In the genomic region with DNA sequence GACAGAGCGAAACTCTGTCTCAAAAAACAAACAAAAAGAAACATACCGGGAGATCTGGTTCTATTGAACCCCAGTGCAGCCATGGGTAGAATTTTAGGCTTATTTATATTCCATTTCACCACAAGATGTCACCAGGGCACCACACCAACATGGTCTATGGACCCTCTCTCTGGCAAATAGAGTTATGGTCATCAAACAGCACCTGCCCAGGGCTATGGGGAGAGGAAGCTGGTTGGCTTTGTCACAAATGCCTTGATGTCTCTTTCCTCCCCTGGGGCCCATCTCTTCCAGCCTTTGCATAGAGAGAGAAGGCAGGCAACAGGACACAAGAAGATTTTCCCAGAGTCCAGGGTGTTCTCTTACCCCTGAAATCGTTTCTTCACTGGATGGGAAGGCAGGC, we compare ENCODE assay signal across 12 cellular contexts.
DNase-seq lines count a peak whose midpoint lies in the region; TF ChIP-seq lines count a peak whose summit lies in the region.
"Had no signal": no experiment of that assay in that cellular context is flagged by ENCODE, and none has a peak within 500 bp of the region (broad histone marks: within the 10 kb centered on the region; RNA-seq: fewer than 3 reads in every experiment).

No MANE protein-coding gene starts in this region.

- no peak overlapping the region for H2AFZ ChIP-seq in hepatocyte

- H3K36me3 ChIP-seq in H7 (replicated peaks; ENCODE audit: control insufficient read depth, insufficient read depth, low read length) (no peaks in the 10 kb centered on the region), hepatocyte (replicated peaks; ENCODE audit: insufficient read depth, low read depth) (no peaks in the 10 kb centered on the region)
- H3K36me3 ChIP-seq: breast epithelium, lower lobe of right lung had no signal

- H3K9me2 ChIP-seq in hepatocyte (replicated peaks; ENCODE audit: insufficient read depth): no peaks in the 10 kb centered on the region

- TF ChIP-seq CTCF in 22Rv1 (IDR thresholded peaks at IDR 0.05): peak; percentile 31
- peak; percentile 39 for TF ChIP-seq CTCF in hepatocyte (IDR thresholded peaks at IDR 0.05; ENCODE audit: poor library complexity)

- H3K4me3 ChIP-seq in H7 (ENCODE audit: insufficient read depth, low read depth, low read length) (no peak overlapping the region), hepatocyte (no peak overlapping the region)
- H3K4me3 ChIP-seq: breast epithelium, lower lobe of right lung had no signal

- H3K27ac ChIP-seq in 22Rv1: no peak overlapping the region
- H3K27ac ChIP-seq in hepatocyte: no peak overlapping the region
- H3K27ac ChIP-seq: breast epithelium, lower lobe of right lung had no signal

- peaks cover 12% of the 10 kb centered on the region for H3K4me1 ChIP-seq in hepatocyte (ENCODE audit: insufficient read depth)
- H3K4me1 ChIP-seq: breast epithelium, lower lobe of right lung had no signal

- no peak overlapping the region for H3K4me2 ChIP-seq in hepatocyte

- H3K27me3 ChIP-seq in H7 (ENCODE audit: control insufficient read depth, insufficient read depth, low read length) (no peaks in the 10 kb centered on the region), hepatocyte (no peaks in the 10 kb centered on the region)
- H3K27me3 ChIP-seq: breast epithelium had no signal

- no peaks in the 10 kb centered on the region for H3K9me3 ChIP-seq in hepatocyte (ENCODE audit: low read depth)
- H3K9me3 ChIP-seq: breast epithelium, lower lobe of right lung had no signal

- 86% methylated on average over 3 of the region's 3 CpGs for WGBS in hepatocyte (ENCODE audit: low lambda C conversion rate, missing lambda C conversion rate)

- H3K79me2 ChIP-seq in hepatocyte: no peaks in the 10 kb centered on the region

- peak; percentile 25 for DNase-seq in H7
- peak; percentile 2 for DNase-seq in OCI-M1 (lab: John Stamatoyannopoulos, UW)
- no peak for DNase-seq in hepatocyte (ENCODE audit: low spot score)
- no peak for DNase-seq in foreskin melanocyte
- DNase-seq in hippocampal formation (lab: John Stamatoyannopoulos, UW): no peak
- DNase-seq in NCI-H1105 (lab: John Stamatoyannopoulos, UW): no peak
- DNase-seq in NCI-H446 (lab: John Stamatoyannopoulos, UW): no peak
- DNase-seq: activated T-cell treated with anti-CD3 and anti-CD28 coated beads for 4 hours, lower lobe of right lung, T-helper 1 cell had no signal

- H4K20me1 ChIP-seq in hepatocyte (ENCODE audit: insufficient read depth, poor library complexity, severe bottlenecking): no peaks in the 10 kb centered on the region

Comparison
In these comparisons a context has a peak if more than half of its experiments do, and no peak if none do; other contexts are left out.
1. DNase-seq: peak in H7 (single experiment) and OCI-M1 (single experiment); none in hepatocyte (single experiment), foreskin melanocyte (single experiment), hippocampal formation (0 of 2), NCI-H1105 (single experiment) and NCI-H446 (0 of 2).